ENCODE assay signal across 8 cellular contexts in genomic region chr9:4923580-4924544, GRCh38.
A peak's percentile ranks its signal among the peaks of the same experiment; 100 is the strongest.
DNase-seq lines count a peak whose midpoint lies in the region; ATAC-seq and TF ChIP-seq lines count a peak whose summit lies in the region.

No MANE protein-coding gene starts in this region.

- no peak for DNase-seq in activated CD4-positive, alpha-beta T cell treated with anti-CD3 and anti-CD28 coated beads for 36 hours
- DNase-seq in activated CD4-positive, alpha-beta T cell treated with anti-CD3 and anti-CD28 coated beads, Interleukin-2, amount 50 U/mL, for 48 hours: no peak
- DNase-seq in HEK293T (ENCODE audit: extremely low spot score) (peak; percentile 22), SK-N-SH (peak; percentile 10), fibroblast of peridontal ligament (ENCODE audit: extremely low read depth) (peak; percentile 62), type B pancreatic cell (ENCODE audit: extremely low spot score, unreplicated experiment) (no peak), hippocampal formation (lab: John Stamatoyannopoulos, UW) (no peak), islet precursor cell (no peak)

- H3K9me3 ChIP-seq in SK-N-SH: no peaks in the 10 kb centered on the region

- H3K4me2 ChIP-seq in SK-N-SH: no peak overlapping the region

- H3K9me3 Mint-ChIP-seq in activated CD4-positive, alpha-beta T cell treated with anti-CD3 and anti-CD28 coated beads for 36 hours (ENCODE audit: low read depth): no peaks in the 10 kb centered on the region
- H3K9me3 Mint-ChIP-seq in type B pancreatic cell: no peaks in the 10 kb centered on the region

- no peak overlapping the region for H2AFZ ChIP-seq in SK-N-SH (ENCODE audit: low read depth)

- no peak overlapping the region for H3K4me3 ChIP-seq in SK-N-SH (ENCODE audit: low read depth in 2 of 2, low read length in 1 of 2)

- POLR2A ChIA-PET in activated CD4-positive, alpha-beta T cell treated with anti-CD3 and anti-CD28 coated beads for 36 hours (lab: Charles Lee): no interaction called here
- POLR2A ChIA-PET in HEK293T (lab: Yijun Ruan, JAX): no interaction called here
- POLR2A ChIA-PET in SK-N-SH (lab: Yijun Ruan, JAX): no interaction called here

- peak; percentile 78 for ATAC-seq in activated CD4-positive, alpha-beta T cell treated with anti-CD3 and anti-CD28 coated beads for 36 hours

- CTCF ChIA-PET in activated CD4-positive, alpha-beta T cell treated with anti-CD3 and anti-CD28 coated beads for 36 hours (lab: Charles Lee): interaction anchor here (0.5 to 5.2 kb wide), 7 partner anchors 13 to 502 kb away, joined by 3 to 35 read pairs (median 4); partner anchors contain the start of gene JAK2
- CTCF ChIA-PET in HEK293T (lab: Yijun Ruan, JAX) (no interaction called here), SK-N-SH (lab: Yijun Ruan, JAX) (interaction anchor here (0.8 to 1.5 kb wide), 4 partner anchors 53 to 160 kb away, joined by 3 to 4 read pairs (median 4); no protein-coding TSS in a partner anchor)

- peak; percentile 48 for TF ChIP-seq RAD21 in SK-N-SH (IDR thresholded peaks at IDR 0.05; ENCODE audit: low read length)

- no peaks in the 10 kb centered on the region for H3K36me3 ChIP-seq in SK-N-SH (replicated peaks in 1 of 2; ENCODE audit: control insufficient read depth in 1 of 2, insufficient read depth in 2 of 2, low read length in 1 of 2)

- no peak overlapping the region for H3K4me3 Mint-ChIP-seq in activated CD4-positive, alpha-beta T cell treated with anti-CD3 and anti-CD28 coated beads for 36 hours
- H3K4me3 Mint-ChIP-seq in type B pancreatic cell: no peak overlapping the region

- no peaks in the 10 kb centered on the region for H3F3A ChIP-seq in SK-N-SH (replicated peaks; ENCODE audit: insufficient read depth)

- no peaks in the 10 kb centered on the region for H4K20me1 ChIP-seq in SK-N-SH (ENCODE audit: insufficient read depth)

- H3K9ac ChIP-seq in SK-N-SH: no peak overlapping the region

- no peaks in the 10 kb centered on the region for H3K4me1 ChIP-seq in SK-N-SH (ENCODE audit: control insufficient read depth in 1 of 2, insufficient read depth in 2 of 2, low read depth in 1 of 2, low read length in 1 of 2)

- no peaks in the 10 kb centered on the region for H3K79me2 ChIP-seq in SK-N-SH (ENCODE audit: insufficient read depth)

- TF ChIP-seq EP300 in SK-N-SH (IDR thresholded peaks at IDR 0.05; ENCODE audit: borderline replicate concordance in 1 of 2, low read depth in 1 of 2, low read length in 1 of 2): no peak

- peaks cover 14% of the 10 kb centered on the region for H3K4me1 Mint-ChIP-seq in activated CD4-positive, alpha-beta T cell treated with anti-CD3 and anti-CD28 coated beads for 36 hours
- peaks cover 3% of the 10 kb centered on the region for H3K4me1 Mint-ChIP-seq in type B pancreatic cell (ENCODE audit: unreplicated experiment)

- H3K27me3 Mint-ChIP-seq in activated CD4-positive, alpha-beta T cell treated with anti-CD3 and anti-CD28 coated beads for 36 hours: no peaks in the 10 kb centered on the region
- no peaks in the 10 kb centered on the region for H3K27me3 Mint-ChIP-seq in type B pancreatic cell

- intact Hi-C loops in activated CD4-positive, alpha-beta T cell treated with anti-CD3 and anti-CD28 coated beads for 36 hours (cut with DNase I, micrococcal nuclease): loop anchor here (1.0 to 2.0 kb wide), 2 partner anchors 161 to 162 kb away; no protein-coding TSS in a partner anchor

- H3K27me3 ChIP-seq in SK-N-SH (ENCODE audit: insufficient read depth): no peaks in the 10 kb centered on the region

- TF ChIP-seq CTCF in SK-N-SH (IDR thresholded peaks at IDR 0.05): peak; percentile 53
- peak; percentile 37 for TF ChIP-seq CTCF in type B pancreatic cell (conservative IDR thresholded peaks at IDR 0.05)

- 50% methylated on average over 5 of the region's 5 CpGs for WGBS in SK-N-SH (ENCODE audit: low lambda C conversion rate)

- no peak overlapping the region for H3K27ac Mint-ChIP-seq in activated CD4-positive, alpha-beta T cell treated with anti-CD3 and anti-CD28 coated beads for 36 hours
- no peak overlapping the region for H3K27ac Mint-ChIP-seq in type B pancreatic cell

- H3K9me2 ChIP-seq in SK-N-SH: no peaks in the 10 kb centered on the region

- H3K36me3 Mint-ChIP-seq in activated CD4-positive, alpha-beta T cell treated with anti-CD3 and anti-CD28 coated beads for 36 hours (ENCODE audit: low read depth): no peaks in the 10 kb centered on the region
- peaks cover 4% of the 10 kb centered on the region for H3K36me3 Mint-ChIP-seq in type B pancreatic cell

- H3K27ac ChIP-seq in SK-N-SH (ENCODE audit: low read depth in 2 of 2, low read length in 1 of 2): no peak overlapping the region

TF ChIP-seq in HEK293T, 16 proteins besides CTCF, POLR2A, EP300 and RAD21:
- TF ChIP-seq FOXM1 (IDR thresholded peaks at IDR 0.05; ENCODE audit: borderline replicate concordance) (no peak), PKNOX1 (IDR thresholded peaks at IDR 0.05) (no peak), ARNT (IDR thresholded peaks at IDR 0.05) (no peak), SP1 (IDR thresholded peaks at IDR 0.05) (no peak), SUZ12 (IDR thresholded peaks at IDR 0.05) (no peak), NFRKB (IDR thresholded peaks at IDR 0.05) (no peak), FOXA1 (IDR thresholded peaks at IDR 0.05) (no peak), LEF1 (IDR thresholded peaks at IDR 0.05; ENCODE audit: borderline replicate concordance) (no peak)

TF ChIP-seq in SK-N-SH, 30 proteins besides CTCF, POLR2A, EP300 and RAD21:
- no peak for TF ChIP-seq POLR2AphosphoS5 (IDR thresholded peaks at IDR 0.05; ENCODE audit: low read depth, low read length)
- TF ChIP-seq SMC3 (IDR thresholded peaks at IDR 0.05; ENCODE audit: low read depth, low read length): peak; percentile 31; the same call in 1 of the 2 replicates

Comparison
In these comparisons a context has a peak if more than half of its experiments do, and no peak if none do; other contexts are left out.
1. DNase-seq: peak in HEK293T (single experiment), SK-N-SH (single experiment) and fibroblast of peridontal ligament (single experiment); none in activated CD4-positive, alpha-beta T cell treated with anti-CD3 and anti-CD28 coated beads for 36 hours (single experiment), activated CD4-positive, alpha-beta T cell treated with anti-CD3 and anti-CD28 coated beads, Interleukin-2, amount 50 U/mL, for 48 hours (0 of 2), type B pancreatic cell (single experiment), hippocampal formation (0 of 2) and islet precursor cell (single experiment).